In genomic region chrX:10554612-10555270, GRCh38 we compare ENCODE assay signal across 21 cellular contexts.
"Had no signal": no experiment of that assay in that cellular context is flagged by ENCODE, and none has a peak within 500 bp of the region (broad histone marks: within the 10 kb centered on the region; RNA-seq: fewer than 3 reads in every experiment).

No MANE protein-coding gene starts in this region.

- H3K4me3 ChIP-seq: body of pancreas, left lung, neural progenitor cell, SJSA1, transverse colon had no signal

- H3K4me1 ChIP-seq: body of pancreas, left lung, transverse colon had no signal

- H3K9me3 ChIP-seq: body of pancreas, left lung, SJSA1, transverse colon had no signal

- H3K36me3 Mint-ChIP-seq: activated naive CD8-positive, alpha-beta T cell; stimulated activated memory B cell treated with anti-CD40 and anti-IgM and Interleukin-4, amounts not matched to agents 10 μg/mL and 1 μg/mL and 100 μg/mL, for 72 hours had no signal

- H3K27ac Mint-ChIP-seq: activated CD4-positive, alpha-beta T cell treated with anti-CD3 and anti-CD28 coated beads, Interleukin-2, amount 10 ng/mL, durations not matched to agents 24 days and 14 days; activated CD8-positive, alpha-beta T cell treated with anti-CD3 and anti-CD28 coated beads, Interleukin-2, amount 10 ng/mL, durations not matched to agents 7 days and 5 days; activated naive CD8-positive, alpha-beta T cell; effector memory CD8-positive, alpha-beta T cell; stimulated activated memory B cell treated with anti-CD40 and anti-IgM and Interleukin-4, amounts not matched to agents 10 μg/mL and 1 μg/mL and 100 μg/mL, for 72 hours; T-helper 2 cell treated with Interferon-gamma antibody and Interleukin-4, amounts not matched to agents 5 μg/mL and 100 μg/mL, for 36 hours had no signal

- ATAC-seq: activated CD8-positive, alpha-beta T cell treated with anti-CD3 and anti-CD28 coated beads, Interleukin-2, amount 10 ng/mL, durations not matched to agents 7 days and 5 days; body of pancreas; effector memory CD8-positive, alpha-beta T cell; left lung; stimulated activated memory B cell treated with anti-CD40 and anti-IgM and Interleukin-4, amounts not matched to agents 10 μg/mL and 1 μg/mL and 100 μg/mL, for 72 hours had no signal

- H3K4me3 Mint-ChIP-seq: activated CD4-positive, alpha-beta T cell treated with anti-CD3 and anti-CD28 coated beads, Interleukin-2, amount 10 ng/mL, durations not matched to agents 24 days and 14 days; activated CD8-positive, alpha-beta T cell treated with anti-CD3 and anti-CD28 coated beads, Interleukin-2, amount 10 ng/mL, durations not matched to agents 7 days and 5 days; activated naive CD8-positive, alpha-beta T cell; effector memory CD8-positive, alpha-beta T cell; neural progenitor cell; stimulated activated memory B cell treated with anti-CD40 and anti-IgM and Interleukin-4, amounts not matched to agents 10 μg/mL and 1 μg/mL and 100 μg/mL, for 72 hours; T-helper 2 cell treated with Interferon-gamma antibody and Interleukin-4, amounts not matched to agents 5 μg/mL and 100 μg/mL, for 36 hours had no signal

- H3K27me3 Mint-ChIP-seq: activated CD4-positive, alpha-beta T cell treated with anti-CD3 and anti-CD28 coated beads, Interleukin-2, amount 10 ng/mL, durations not matched to agents 24 days and 14 days; activated naive CD8-positive, alpha-beta T cell; effector memory CD8-positive, alpha-beta T cell had no signal

- H3K36me3 ChIP-seq: left lung, SJSA1, transverse colon had no signal

- DNase-seq: activated CD4-positive, alpha-beta T cell treated with anti-CD3 and anti-CD28 coated beads, Interleukin-2, amount 10 ng/mL, durations not matched to agents 24 days and 14 days; activated CD4-positive, CD25-positive, alpha-beta regulatory T cell; activated CD8-positive, alpha-beta memory T cell treated with anti-CD3 and anti-CD28 coated beads, Interleukin-2, amount 50 U/mL, for 4 hours; activated CD8-positive, alpha-beta T cell treated with anti-CD3 and anti-CD28 coated beads, Interleukin-2, amount 10 ng/mL, durations not matched to agents 7 days and 5 days; activated gamma-delta T cell; activated T-cell treated with anti-CD3 and anti-CD28 coated beads, Interleukin-2, amount 50 U/mL, for 48 hours; amniotic stem cell; body of pancreas; effector memory CD8-positive, alpha-beta T cell; erythroblast; hippocampal formation; left lung; midbrain; stimulated activated CD4-positive, alpha-beta T cell treated with anti-CD3 and anti-CD28 coated beads, Interleukin-2, amount 100 ng/mL, for 48 hours; SW 1271; transverse colon had no signal

- H3K27me3 ChIP-seq: body of pancreas, left lung, neural progenitor cell, SJSA1, transverse colon had no signal

- H3K9me3 Mint-ChIP-seq: activated CD4-positive, alpha-beta T cell treated with anti-CD3 and anti-CD28 coated beads, Interleukin-2, amount 10 ng/mL, durations not matched to agents 24 days and 14 days; stimulated activated memory B cell treated with anti-CD40 and anti-IgM and Interleukin-4, amounts not matched to agents 10 μg/mL and 1 μg/mL and 100 μg/mL, for 72 hours had no signal

- H3K4me1 Mint-ChIP-seq: activated CD4-positive, alpha-beta T cell treated with anti-CD3 and anti-CD28 coated beads, Interleukin-2, amount 10 ng/mL, durations not matched to agents 24 days and 14 days; stimulated activated memory B cell treated with anti-CD40 and anti-IgM and Interleukin-4, amounts not matched to agents 10 μg/mL and 1 μg/mL and 100 μg/mL, for 72 hours had no signal

- H3K27ac ChIP-seq: body of pancreas, left lung, neural progenitor cell, SJSA1, transverse colon had no signal
